ENCODE assay signal across 24 cellular contexts in genomic region chr14:65330416-65330815, GRCh38.
DNase-seq lines count a peak whose midpoint lies in the region; ATAC-seq and TF ChIP-seq lines count a peak whose summit lies in the region.
"Had no signal": no experiment of that assay in that cellular context is flagged by ENCODE, and none has a peak within 500 bp of the region (broad histone marks: within the 10 kb centered on the region; RNA-seq: fewer than 3 reads in every experiment).

No MANE protein-coding gene starts in this region.

- H3K36me3 Mint-ChIP-seq in MCF 10A (ENCODE audit: insufficient read depth, unreplicated experiment) = no peaks in the 10 kb centered on the region
- H3K36me3 Mint-ChIP-seq in stimulated activated naive B cell treated with anti-CD40 and anti-IgM and Interleukin-4, amounts not matched to agents 10 μg/mL and 1 μg/mL and 100 μg/mL, for 72 hours = no peaks in the 10 kb centered on the region
- H3K36me3 Mint-ChIP-seq: natural killer cell treated with Interleukin-12 subunit alpha and Interleukin-12 subunit beta and Interleukin-15 and Interleukin-18, amount 100 ng/mL, for 72 hours had no signal

- intact Hi-C loops in breast epithelium (cut with DNase I; ENCODE audit: low total_unique reads) = no loop called here
- intact Hi-C loops in MCF 10A (cut with micrococcal nuclease) = no loop called here
- intact Hi-C loops in OCI-LY7 (cut with micrococcal nuclease; ENCODE audit: unreplicated experiment) = no loop called here

- H3K4me1 ChIP-seq in breast epithelium (peaks cover 6 to 8% of the 10 kb centered on the region in 2 donors), OCI-LY7 (ENCODE audit: insufficient read depth, low read length, poor library complexity, severe bottlenecking) (peaks cover 77% of the 10 kb centered on the region)
- H3K4me1 ChIP-seq: gastrocnemius medialis had no signal

- H4K20me1 ChIP-seq in OCI-LY7 (ENCODE audit: insufficient read depth, low read length) = no peaks in the 10 kb centered on the region

- peak; percentile 83 for ATAC-seq in esophagus mucosa
- ATAC-seq in stimulated activated naive B cell treated with anti-CD40 and anti-IgM and Interleukin-4, amounts not matched to agents 10 μg/mL and 1 μg/mL and 100 μg/mL, for 72 hours (replicated peaks) = no peak
- ATAC-seq in GM21786 (IDR thresholded peaks at IDR 0.05; ENCODE audit: unreplicated experiment) = no peak
- ATAC-seq: activated T-cell treated with anti-CD3 and anti-CD28 coated beads, Interleukin-2, amount 50 U/mL, for 72 hours; body of pancreas; gastrocnemius medialis; left ventricle myocardium superior; natural killer cell treated with Interleukin-12 subunit alpha and Interleukin-12 subunit beta and Interleukin-15 and Interleukin-18, amount 100 ng/mL, for 72 hours; sciatic nerve had no signal

- no peaks in the 10 kb centered on the region for H3K27me3 ChIP-seq in breast epithelium
- H3K27me3 ChIP-seq: body of pancreas, gastrocnemius medialis had no signal

- H2AFZ ChIP-seq in OCI-LY7 (ENCODE audit: low read length) = peak overlapping the region; percentile 70

- no peak for TF ChIP-seq POLR2A in breast epithelium (IDR thresholded peaks at IDR 0.05)

- H3K4me1 Mint-ChIP-seq in MCF 10A (ENCODE audit: insufficient read depth, unreplicated experiment) = no peaks in the 10 kb centered on the region
- H3K4me1 Mint-ChIP-seq in stimulated activated naive B cell treated with anti-CD40 and anti-IgM and Interleukin-4, amounts not matched to agents 10 μg/mL and 1 μg/mL and 100 μg/mL, for 72 hours = peaks cover 30 to 42% of the 10 kb centered on the region in 2 donors

- H3K9me3 ChIP-seq in breast epithelium (no peaks in the 10 kb centered on the region), OCI-LY7 (ENCODE audit: low read length) (no peaks in the 10 kb centered on the region)
- H3K9me3 ChIP-seq: body of pancreas, gastrocnemius medialis had no signal

- DNase-seq in breast epithelium (ENCODE audit: low spot score in 2 of 2) (peak in 1 of 2 donors; percentile 70), MCF 10A (ENCODE audit: unreplicated experiment) (no peak), OCI-LY7 (ENCODE audit: low spot score) (no peak), nucleus accumbens (lab: John Stamatoyannopoulos, UW) (no peak), COLO829 (ENCODE audit: low spot score) (no peak)
- no peak for DNase-seq in stimulated activated naive B cell treated with anti-CD40 and anti-IgM and Interleukin-4, amounts not matched to agents 10 μg/mL and 1 μg/mL and 100 μg/mL, for 72 hours
- DNase-seq: activated CD4-positive, alpha-beta T cell treated with anti-CD3 and anti-CD28 coated beads, Interleukin-2, amount 10 ng/mL, durations not matched to agents 24 days and 14 days; activated naive CD4-positive, alpha-beta T cell treated with anti-CD3 and anti-CD28 coated beads, Interleukin-2, amount 50 U/mL, for 16 hours; activated T-cell treated with anti-CD3 and anti-CD28 coated beads, Interleukin-2, amount 50 U/mL, for 72 hours; body of pancreas; gastrocnemius medialis; hippocampal formation; Kasumi-1; left ventricle myocardium superior; NCI-H1048; NCI-H187; NCI-H69; stimulated activated CD4-positive, alpha-beta T cell treated with anti-CD3 and anti-CD28 coated beads, Interleukin-15, amount 100 ng/mL, for 24 hours had no signal

- H3K27ac Mint-ChIP-seq in MCF 10A (ENCODE audit: low read depth, unreplicated experiment) = no peak overlapping the region
- H3K27ac Mint-ChIP-seq in stimulated activated naive B cell treated with anti-CD40 and anti-IgM and Interleukin-4, amounts not matched to agents 10 μg/mL and 1 μg/mL and 100 μg/mL, for 72 hours = peak overlapping the region; percentile 25
- H3K27ac Mint-ChIP-seq: activated CD4-positive, alpha-beta T cell treated with anti-CD3 and anti-CD28 coated beads, Interleukin-2, amount 10 ng/mL, durations not matched to agents 24 days and 14 days; activated T-cell treated with anti-CD3 and anti-CD28 coated beads, Interleukin-2, amount 50 U/mL, for 72 hours; natural killer cell treated with Interleukin-12 subunit alpha and Interleukin-12 subunit beta and Interleukin-15 and Interleukin-18, amount 100 ng/mL, for 72 hours; T-helper 2 cell treated with Interferon-gamma antibody and Interleukin-4, amounts not matched to agents 5 μg/mL and 100 μg/mL, for 36 hours had no signal

- TF ChIP-seq CTCF in breast epithelium (IDR thresholded peaks at IDR 0.05) (no peak), MCF 10A (IDR thresholded peaks at IDR 0.05; ENCODE audit: unreplicated experiment) (no peak), OCI-LY7 (conservative IDR thresholded peaks at IDR 0.05; ENCODE audit: low read length) (no peak)

- CTCF ChIA-PET in MCF 10A (lab: Yijun Ruan, JAX) (interaction anchor here (0.6 kb wide), 1 partner anchor 29 kb away, joined by 4 read pairs; no protein-coding TSS in a partner anchor), OCI-LY7 (lab: Charles Lee; ENCODE audit: unreplicated experiment) (interaction anchor here (0.7 to 3.1 kb wide), 5 partner anchors 10 to 166 kb away, joined by 3 to 23 read pairs (median 5); no protein-coding TSS in a partner anchor)

- POLR2A ChIA-PET in MCF 10A (lab: Yijun Ruan, JAX) = interaction anchor here (1.0 kb wide), 1 partner anchor 11 kb away, joined by 4 read pairs; no protein-coding TSS in a partner anchor
- POLR2A ChIA-PET in OCI-LY7 (lab: Charles Lee) = interaction anchor here (0.6 to 9.4 kb wide), 10 partner anchors 10 to 31 kb away, joined by 3 to 141 read pairs (median 6); no protein-coding TSS in a partner anchor

- no TSS peak for BruUV-seq in MCF 10A (replicated peaks; lab: Mats Ljungman, UMichigan)
- no TSS peak for BruUV-seq in OCI-LY7 (replicated peaks; lab: Mats Ljungman, UMichigan)

- H3K9me3 Mint-ChIP-seq in MCF 10A (ENCODE audit: unreplicated experiment) = no peaks in the 10 kb centered on the region
- no peaks in the 10 kb centered on the region for H3K9me3 Mint-ChIP-seq in stimulated activated naive B cell treated with anti-CD40 and anti-IgM and Interleukin-4, amounts not matched to agents 10 μg/mL and 1 μg/mL and 100 μg/mL, for 72 hours
- H3K9me3 Mint-ChIP-seq: activated CD4-positive, alpha-beta T cell treated with anti-CD3 and anti-CD28 coated beads, Interleukin-2, amount 10 ng/mL, durations not matched to agents 24 days and 14 days; activated T-cell treated with anti-CD3 and anti-CD28 coated beads, Interleukin-2, amount 50 U/mL, for 72 hours; natural killer cell treated with Interleukin-12 subunit alpha and Interleukin-12 subunit beta and Interleukin-15 and Interleukin-18, amount 100 ng/mL, for 72 hours; T-helper 2 cell treated with Interferon-gamma antibody and Interleukin-4, amounts not matched to agents 5 μg/mL and 100 μg/mL, for 36 hours had no signal

- H3K9me2 ChIP-seq in OCI-LY7 (ENCODE audit: insufficient read depth, low read length) = no peaks in the 10 kb centered on the region

- H3K4me2 ChIP-seq in OCI-LY7 (ENCODE audit: low read length) = peak overlapping the region; percentile 60

- no peaks in the 10 kb centered on the region for H3K36me3 ChIP-seq in breast epithelium
- no peaks in the 10 kb centered on the region for H3K36me3 ChIP-seq in OCI-LY7 (ENCODE audit: insufficient read depth, low read length)
- H3K36me3 ChIP-seq: gastrocnemius medialis had no signal

- H3K4me3 ChIP-seq in breast epithelium = no peak overlapping the region
- H3K4me3 ChIP-seq in OCI-LY7 (ENCODE audit: low read depth, low read length, poor library complexity, severe bottlenecking) = peak overlapping the region; percentile 21
- H3K4me3 ChIP-seq: body of pancreas, gastrocnemius medialis, GM12878 had no signal

- no peaks in the 10 kb centered on the region for H3K79me2 ChIP-seq in OCI-LY7 (ENCODE audit: insufficient read depth, low read depth, low read length)

- no peak overlapping the region for H3K4me3 Mint-ChIP-seq in MCF 10A (ENCODE audit: unreplicated experiment)
- no peak overlapping the region for H3K4me3 Mint-ChIP-seq in stimulated activated naive B cell treated with anti-CD40 and anti-IgM and Interleukin-4, amounts not matched to agents 10 μg/mL and 1 μg/mL and 100 μg/mL, for 72 hours
- H3K4me3 Mint-ChIP-seq: activated CD4-positive, alpha-beta T cell treated with anti-CD3 and anti-CD28 coated beads, Interleukin-2, amount 10 ng/mL, durations not matched to agents 24 days and 14 days; activated T-cell treated with anti-CD3 and anti-CD28 coated beads, Interleukin-2, amount 50 U/mL, for 72 hours; natural killer cell treated with Interleukin-12 subunit alpha and Interleukin-12 subunit beta and Interleukin-15 and Interleukin-18, amount 100 ng/mL, for 72 hours; T-helper 2 cell treated with Interferon-gamma antibody and Interleukin-4, amounts not matched to agents 5 μg/mL and 100 μg/mL, for 36 hours had no signal

- H3K27me3 Mint-ChIP-seq in MCF 10A (ENCODE audit: insufficient read depth, unreplicated experiment) = no peaks in the 10 kb centered on the region
- no peaks in the 10 kb centered on the region for H3K27me3 Mint-ChIP-seq in stimulated activated naive B cell treated with anti-CD40 and anti-IgM and Interleukin-4, amounts not matched to agents 10 μg/mL and 1 μg/mL and 100 μg/mL, for 72 hours
- H3K27me3 Mint-ChIP-seq: activated CD4-positive, alpha-beta T cell treated with anti-CD3 and anti-CD28 coated beads, Interleukin-2, amount 10 ng/mL, durations not matched to agents 24 days and 14 days had no signal

- H3K27ac ChIP-seq in breast epithelium (peak overlapping the region; percentile 76 to 78), OCI-LY7 (ENCODE audit: low read depth, low read length, poor library complexity, severe bottlenecking) (peak overlapping the region; percentile 54)
- H3K27ac ChIP-seq: body of pancreas, gastrocnemius medialis had no signal
